8 cellular contexts compared by ENCODE assay signal in the genomic region with DNA sequence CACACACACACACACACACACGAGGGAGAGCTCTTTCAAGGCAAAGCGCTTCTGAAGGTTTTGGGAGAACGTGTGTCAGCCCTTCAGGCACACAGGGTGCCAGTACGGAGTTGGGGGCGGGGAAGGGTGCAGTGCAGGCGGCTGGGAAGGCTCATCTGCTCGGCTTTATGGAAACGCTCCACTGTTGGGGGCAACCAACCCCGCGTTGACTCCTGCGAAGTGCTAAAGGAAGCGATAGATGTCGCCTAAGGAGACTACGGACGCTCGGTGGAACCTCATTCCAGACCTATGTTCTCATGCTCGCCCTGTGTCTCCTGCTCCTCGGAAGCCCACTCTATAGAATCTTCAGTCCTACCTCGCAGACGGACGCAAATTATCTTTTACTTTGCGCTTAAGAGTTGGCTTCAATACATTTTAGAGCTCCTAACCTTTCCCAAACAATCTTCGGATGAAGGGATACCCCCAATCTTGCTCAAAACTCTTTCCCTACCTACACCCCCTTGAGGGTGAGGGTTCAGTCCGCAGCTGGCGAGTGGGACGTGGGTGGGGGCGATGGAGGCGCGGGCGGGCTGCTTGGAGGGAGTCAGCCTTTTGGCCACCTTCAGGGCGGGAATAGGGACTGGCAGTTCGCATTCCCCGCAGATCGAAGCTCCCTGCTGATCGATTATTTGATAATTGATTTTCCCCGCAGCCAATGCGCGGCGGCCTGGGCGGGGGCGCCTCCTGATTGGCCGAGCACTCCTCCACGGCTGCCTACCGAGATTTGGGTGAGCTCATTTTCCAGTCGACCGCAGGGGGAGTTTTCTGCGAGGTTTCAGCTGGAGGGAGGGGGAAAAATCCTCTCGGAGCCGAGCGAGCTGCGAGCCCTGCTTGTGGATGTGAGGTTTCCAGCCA. TPM values are rescaled to one million over a fixed set of nuclear protein-coding genes. Genes with fewer than 3 reads are reported as not detected.
DNase-seq lines count a peak whose midpoint lies in the region; ATAC-seq, FAIRE-seq and TF ChIP-seq lines count a peak whose summit lies in the region.

No MANE protein-coding gene starts in this region.

- H3K4me3 Mint-ChIP-seq in stimulated activated naive B cell treated with anti-CD40 and anti-IgM and Interleukin-4, amounts not matched to agents 10 μg/mL and 1 μg/mL and 100 μg/mL, for 72 hours, result peak overlapping the region; percentile 83 to 92

- H3K4me1 Mint-ChIP-seq in stimulated activated naive B cell treated with anti-CD40 and anti-IgM and Interleukin-4, amounts not matched to agents 10 μg/mL and 1 μg/mL and 100 μg/mL, for 72 hours, result peaks cover 27 to 49% of the 10 kb centered on the region in 2 donors

- H3K9me3 ChIP-seq in liver (ENCODE audit: control insufficient read depth in 4 of 4, low read length in 3 of 4), result no peaks in the 10 kb centered on the region

- in situ Hi-C loops in G401 (cut with HindIII; ENCODE audit: low sequenced_read_pairs), result loop anchor here (10.0 kb wide), 1 partner anchor 62 kb away; no protein-coding TSS in a partner anchor

- H3K27me3 Mint-ChIP-seq in stimulated activated naive B cell treated with anti-CD40 and anti-IgM and Interleukin-4, amounts not matched to agents 10 μg/mL and 1 μg/mL and 100 μg/mL, for 72 hours, result peaks cover 71 to 72% of the 10 kb centered on the region in 2 donors

- H3K27ac ChIP-seq in liver (ENCODE audit: low read depth in 1 of 2, low read length in 2 of 2), result peak overlapping the region; percentile 64 to 80

- FAIRE-seq in endometrium (lab: Jason Lieb, UNC), result peak; percentile 82

- peaks cover 0 to 27% (median 21%) of the 10 kb centered on the region in 4 donors for H3K4me1 ChIP-seq in liver (ENCODE audit: control insufficient read depth in 4 of 4, insufficient read depth in 4 of 4, low read length in 3 of 4)

- 2% methylated on average over 51 of the region's 51 CpGs for WGBS in liver

- H3K9me3 Mint-ChIP-seq in stimulated activated naive B cell treated with anti-CD40 and anti-IgM and Interleukin-4, amounts not matched to agents 10 μg/mL and 1 μg/mL and 100 μg/mL, for 72 hours, result no peaks in the 10 kb centered on the region

- peaks cover 0 to 2% (median 0%) of the 10 kb centered on the region in 4 donors for H3K36me3 ChIP-seq in liver (ENCODE audit: control insufficient read depth in 4 of 4, insufficient read depth in 3 of 4, low read depth in 1 of 4, low read length in 3 of 4)

- DNase-seq in G401 (ENCODE audit: low spot score), result peak; percentile 98
- DNase-seq in NCI-H1417 treated with DMSO at 0.1 percent for 48 hours (lab: John Stamatoyannopoulos, UW), result peak; percentile 90
- DNase-seq in SW480 (ENCODE audit: low spot score), result peak; percentile 94
- DNase-seq in stimulated activated naive B cell treated with anti-CD40 and anti-IgM and Interleukin-4, amounts not matched to agents 10 μg/mL and 1 μg/mL and 100 μg/mL, for 72 hours, result no peak
- no peak for DNase-seq in activated effector memory CD4-positive, alpha-beta T cell treated with anti-CD3 and anti-CD28 coated beads, Interleukin-2, amount 50 U/mL, for 16 hours

- peaks cover 0 to 4% of the 10 kb centered on the region in 2 donors for H3K36me3 Mint-ChIP-seq in stimulated activated naive B cell treated with anti-CD40 and anti-IgM and Interleukin-4, amounts not matched to agents 10 μg/mL and 1 μg/mL and 100 μg/mL, for 72 hours

- peak overlapping the region; percentile 73 to 82 (median 82) for H3K4me3 ChIP-seq in liver (ENCODE audit: low read depth in 1 of 3, low read length in 3 of 3)

- peak; percentile 35 to 45 for TF ChIP-seq RAD21 in liver (IDR thresholded peaks at IDR 0.05)

- H3K27me3 ChIP-seq in liver (ENCODE audit: control insufficient read depth in 4 of 4, insufficient read depth in 4 of 4, low read length in 3 of 4), result peaks cover 0 to 5% (median 3%) of the 10 kb centered on the region in 4 donors

- H3K9ac ChIP-seq in liver (ENCODE audit: low read depth in 1 of 2, low read length in 2 of 2), result peak overlapping the region; percentile 60 to 64

- H3K27ac Mint-ChIP-seq in stimulated activated naive B cell treated with anti-CD40 and anti-IgM and Interleukin-4, amounts not matched to agents 10 μg/mL and 1 μg/mL and 100 μg/mL, for 72 hours, result peak overlapping the region; percentile 88

- TF ChIP-seq CTCF in liver (IDR thresholded peaks at IDR 0.05; ENCODE audit: low read depth, low read length, missing input control), result peak; percentile 14

- ATAC-seq in stimulated activated naive B cell treated with anti-CD40 and anti-IgM and Interleukin-4, amounts not matched to agents 10 μg/mL and 1 μg/mL and 100 μg/mL, for 72 hours (replicated peaks), result peak; percentile 41 to 56
- ATAC-seq in HG03521 (IDR thresholded peaks at IDR 0.05; ENCODE audit: unreplicated experiment), result no peak

TF ChIP-seq in liver, 16 proteins besides CTCF, POLR2A, EP300 and RAD21:
- TF ChIP-seq NR2F2 (IDR thresholded peaks at IDR 0.05) (no peak), HNF4A (conservative IDR thresholded peaks at IDR 0.05) (no peak), RXRA (IDR thresholded peaks at IDR 0.05) (peak in 1 of 2 donors; percentile 10), SP1 (IDR thresholded peaks at IDR 0.05) (peak; percentile 69), JUND (IDR thresholded peaks at IDR 0.05) (no peak), REST (IDR thresholded peaks at IDR 0.05) (no peak), YY1 (IDR thresholded peaks at IDR 0.05) (peak; percentile 47), GABPA (IDR thresholded peaks at IDR 0.05 in 1 of 2, conservative IDR thresholded peaks at IDR 0.05 in 1 of 2) (no peak), MAX (IDR thresholded peaks at IDR 0.05) (no peak)
- TF ChIP-seq, protein P1, sequence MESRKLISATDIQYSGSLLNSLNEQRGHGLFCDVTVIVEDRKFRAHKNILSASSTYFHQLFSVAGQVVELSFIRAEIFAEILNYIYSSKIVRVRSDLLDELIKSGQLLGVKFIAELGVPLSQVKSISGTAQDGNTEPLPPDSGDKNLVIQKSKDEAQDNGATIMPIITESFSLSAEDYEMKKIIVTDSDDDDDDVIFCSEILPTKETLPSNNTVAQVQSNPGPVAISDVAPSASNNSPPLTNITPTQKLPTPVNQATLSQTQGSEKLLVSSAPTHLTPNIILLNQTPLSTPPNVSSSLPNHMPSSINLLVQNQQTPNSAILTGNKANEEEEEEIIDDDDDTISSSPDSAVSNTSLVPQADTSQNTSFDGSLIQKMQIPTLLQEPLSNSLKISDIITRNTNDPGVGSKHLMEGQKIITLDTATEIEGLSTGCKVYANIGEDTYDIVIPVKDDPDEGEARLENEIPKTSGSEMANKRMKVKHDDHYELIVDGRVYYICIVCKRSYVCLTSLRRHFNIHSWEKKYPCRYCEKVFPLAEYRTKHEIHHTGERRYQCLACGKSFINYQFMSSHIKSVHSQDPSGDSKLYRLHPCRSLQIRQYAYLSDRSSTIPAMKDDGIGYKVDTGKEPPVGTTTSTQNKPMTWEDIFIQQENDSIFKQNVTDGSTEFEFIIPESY (IDR thresholded peaks at IDR 0.05), result no peak

RNA-seq across cellular contexts. Expression of gene MEIS1, which starts 1.9 kb away (rescaled TPM):
- 0.25 TPM in 1 of 2 replicates, not detected in the other for total RNA-seq in G401 (2014; rRNA removed; shearing (Covaris generic))
- total RNA-seq in liver, result 1 to 10 TPM; 6.3 to 8.6 TPM
- polyA plus RNA-seq in liver, result 1 to 10 TPM; 1.6 to 4.7 TPM

Comparison
In these comparisons a context has a peak if more than half of its experiments do, and no peak if none do; other contexts are left out.
1. DNase-seq: peak in G401 (single experiment), NCI-H1417 treated with DMSO at 0.1 percent for 48 hours (single experiment) and SW480 (single experiment); none in stimulated activated naive B cell treated with anti-CD40 and anti-IgM and Interleukin-4, amounts not matched to agents 10 μg/mL and 1 μg/mL and 100 μg/mL, for 72 hours (single experiment) and activated effector memory CD4-positive, alpha-beta T cell treated with anti-CD3 and anti-CD28 coated beads, Interleukin-2, amount 50 U/mL, for 16 hours (single experiment).